ENCODE assay signal across 2 cellular contexts in genomic region chr14:50667491-50668007, GRCh38.
TF ChIP-seq lines count a peak whose summit lies in the region.

No MANE protein-coding gene starts in this region.

TF ChIP-seq in K562, 482 proteins besides CTCF, POLR2A, EP300 and RAD21:
- TF ChIP-seq ZBTB7A (IDR thresholded peaks at IDR 0.05; ENCODE audit: borderline replicate concordance, control insufficient read depth, low read depth, low read length): peak; percentile 84; the same call in 1 of the 2 replicates
- TF ChIP-seq ARID4B (CRISPR knock-in tag; IDR thresholded peaks at IDR 0.05): 0 out of 2 replicates have a peak, but pooled peaks have one; percentile 5
- no peak for TF ChIP-seq ZNF740 (CRISPR knock-in tag; IDR thresholded peaks at IDR 0.05)
- peak in 1 of 2 experiments; percentile 45; a peak in 1 of 4 replicates for TF ChIP-seq ZNF740 (tag; IDR thresholded peaks at IDR 0.05)
- no peak for TF ChIP-seq HDGF (IDR thresholded peaks at IDR 0.05)
- TF ChIP-seq, protein P1, sequence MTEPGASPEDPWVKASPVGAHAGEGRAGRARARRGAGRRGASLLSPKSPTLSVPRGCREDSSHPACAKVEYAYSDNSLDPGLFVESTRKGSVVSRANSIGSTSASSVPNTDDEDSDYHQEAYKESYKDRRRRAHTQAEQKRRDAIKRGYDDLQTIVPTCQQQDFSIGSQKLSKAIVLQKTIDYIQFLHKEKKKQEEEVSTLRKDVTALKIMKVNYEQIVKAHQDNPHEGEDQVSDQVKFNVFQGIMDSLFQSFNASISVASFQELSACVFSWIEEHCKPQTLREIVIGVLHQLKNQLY (CRISPR knock-in tag; conservative IDR thresholded peaks at IDR 0.05): no peak
- peak; percentile 62 for TF ChIP-seq VEZF1 (CRISPR knock-in tag; IDR thresholded peaks at IDR 0.05)

TF ChIP-seq in HepG2, 621 proteins besides CTCF, POLR2A, EP300 and RAD21:
- TF ChIP-seq ZNF879 (CRISPR knock-in tag; IDR thresholded peaks at IDR 0.05): 0 out of 2 replicates have a peak, but pooled peaks have one; percentile 3
- no peak for TF ChIP-seq DNMT1 (CRISPR knock-in tag; IDR thresholded peaks at IDR 0.05)
- TF ChIP-seq, protein P2, sequence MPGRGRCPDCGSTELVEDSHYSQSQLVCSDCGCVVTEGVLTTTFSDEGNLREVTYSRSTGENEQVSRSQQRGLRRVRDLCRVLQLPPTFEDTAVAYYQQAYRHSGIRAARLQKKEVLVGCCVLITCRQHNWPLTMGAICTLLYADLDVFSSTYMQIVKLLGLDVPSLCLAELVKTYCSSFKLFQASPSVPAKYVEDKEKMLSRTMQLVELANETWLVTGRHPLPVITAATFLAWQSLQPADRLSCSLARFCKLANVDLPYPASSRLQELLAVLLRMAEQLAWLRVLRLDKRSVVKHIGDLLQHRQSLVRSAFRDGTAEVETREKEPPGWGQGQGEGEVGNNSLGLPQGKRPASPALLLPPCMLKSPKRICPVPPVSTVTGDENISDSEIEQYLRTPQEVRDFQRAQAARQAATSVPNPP (CRISPR knock-in tag; IDR thresholded peaks at IDR 0.05): no peak
- 0 out of 2 replicates have a peak, but pooled peaks have one; percentile 31 for TF ChIP-seq ELF4 (CRISPR knock-in tag; IDR thresholded peaks at IDR 0.05; ENCODE audit: borderline replicate concordance)
- TF ChIP-seq MYC (CRISPR knock-in tag; IDR thresholded peaks at IDR 0.05; ENCODE audit: borderline replicate concordance): 0 out of 2 replicates have a peak, but pooled peaks have one; percentile 2
- TF ChIP-seq KLF16 (CRISPR knock-in tag; IDR thresholded peaks at IDR 0.05): peak in 1 of 2 experiments; percentile 8; a peak in 1 of 4 replicates
- peak; percentile 14; the same call in 1 of the 2 replicates for TF ChIP-seq KDM5A (IDR thresholded peaks at IDR 0.05; ENCODE audit: borderline replicate concordance, low read length)
- TF ChIP-seq ZEB1 (IDR thresholded peaks at IDR 0.05; ENCODE audit: insufficient replicate concordance, low read depth): peak; percentile 64
- TF ChIP-seq ZNF451 (CRISPR knock-in tag; IDR thresholded peaks at IDR 0.05): no peak; the same call in 1 of the 2 replicates
- TF ChIP-seq SAP130 (CRISPR knock-in tag; IDR thresholded peaks at IDR 0.05; ENCODE audit: low read depth): peak; percentile 21; the same call in 1 of the 2 replicates
- TF ChIP-seq NFKBIZ (CRISPR knock-in tag; IDR thresholded peaks at IDR 0.05): 0 out of 2 replicates have a peak, but pooled peaks have one; percentile 6
- TF ChIP-seq IRF1 (CRISPR knock-in tag; IDR thresholded peaks at IDR 0.05; ENCODE audit: low read depth): no peak
- no peak for TF ChIP-seq ZFP41 (CRISPR knock-in tag; IDR thresholded peaks at IDR 0.05; ENCODE audit: borderline replicate concordance)
- no peak for TF ChIP-seq ZNF335 (CRISPR knock-in tag; IDR thresholded peaks at IDR 0.05)
- 0 out of 2 replicates have a peak, but pooled peaks have one; percentile 5 for TF ChIP-seq AKAP8 (CRISPR knock-in tag; IDR thresholded peaks at IDR 0.05)
- TF ChIP-seq, protein P3, sequence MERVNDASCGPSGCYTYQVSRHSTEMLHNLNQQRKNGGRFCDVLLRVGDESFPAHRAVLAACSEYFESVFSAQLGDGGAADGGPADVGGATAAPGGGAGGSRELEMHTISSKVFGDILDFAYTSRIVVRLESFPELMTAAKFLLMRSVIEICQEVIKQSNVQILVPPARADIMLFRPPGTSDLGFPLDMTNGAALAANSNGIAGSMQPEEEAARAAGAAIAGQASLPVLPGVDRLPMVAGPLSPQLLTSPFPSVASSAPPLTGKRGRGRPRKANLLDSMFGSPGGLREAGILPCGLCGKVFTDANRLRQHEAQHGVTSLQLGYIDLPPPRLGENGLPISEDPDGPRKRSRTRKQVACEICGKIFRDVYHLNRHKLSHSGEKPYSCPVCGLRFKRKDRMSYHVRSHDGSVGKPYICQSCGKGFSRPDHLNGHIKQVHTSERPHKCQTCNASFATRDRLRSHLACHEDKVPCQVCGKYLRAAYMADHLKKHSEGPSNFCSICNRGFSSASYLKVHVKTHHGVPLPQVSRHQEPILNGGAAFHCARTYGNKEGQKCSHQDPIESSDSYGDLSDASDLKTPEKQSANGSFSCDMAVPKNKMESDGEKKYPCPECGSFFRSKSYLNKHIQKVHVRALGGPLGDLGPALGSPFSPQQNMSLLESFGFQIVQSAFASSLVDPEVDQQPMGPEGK (CRISPR knock-in tag; IDR thresholded peaks at IDR 0.05): peak; percentile 61; the same call in 1 of the 2 replicates
